Comparison of ENCODE assay signal across 16 cellular contexts in genomic region chr19:41875973-41876372, GRCh38. TPM values are rescaled to one million over a fixed set of nuclear protein-coding genes. Genes with fewer than 3 reads are reported as not detected.
DNase-seq lines count a peak whose midpoint lies in the region; ATAC-seq, FAIRE-seq and TF ChIP-seq lines count a peak whose summit lies in the region.
"Not testable (repeated sequence)": the region's sequence is repeated elsewhere in the genome, so short reads cannot be mapped to it uniquely, and the experiment has no call there.
"Had no signal": no experiment of that assay in that cellular context is flagged by ENCODE, and none has a peak within 500 bp of the region (broad histone marks: within the 10 kb centered on the region; RNA-seq: fewer than 3 reads in every experiment).

No MANE protein-coding gene starts in this region.

- intact Hi-C loops in kidney (cut with DNase I); upper lobe of right lung (cut with DNase I): not testable (repeated sequence)

- not testable (repeated sequence) for H3K27me3 Mint-ChIP-seq in CD4-positive, CD25-positive, alpha-beta regulatory T cell; T-helper 17 cell; activated naive CD8-positive, alpha-beta T cell

- not testable (repeated sequence) for H3K27me3 ChIP-seq in CD4-positive, CD25-positive, alpha-beta regulatory T cell (ENCODE audit: control insufficient read depth, insufficient read depth, low read length); neutrophil; upper lobe of right lung

- not testable (repeated sequence) for H3K36me3 Mint-ChIP-seq in CD4-positive, CD25-positive, alpha-beta regulatory T cell; T-helper 17 cell (ENCODE audit: low read depth); activated naive CD8-positive, alpha-beta T cell

- not testable (repeated sequence) for ATAC-seq in CD4-positive, CD25-positive, alpha-beta regulatory T cell (ENCODE audit: low read depth in 2 of 2); T-helper 17 cell; upper lobe of right lung

- TF ChIP-seq CTCF in kidney (IDR thresholded peaks at IDR 0.05; ENCODE audit: borderline replicate concordance, extremely low read depth, insufficient read depth); neutrophil (IDR thresholded peaks at IDR 0.05); upper lobe of right lung (IDR thresholded peaks at IDR 0.05): not testable (repeated sequence)

- H3K27ac Mint-ChIP-seq in CD4-positive, CD25-positive, alpha-beta regulatory T cell: peak overlapping the region; percentile 99 to 100 (median 99)
- peak overlapping the region; percentile 97 for H3K27ac Mint-ChIP-seq in T-helper 17 cell
- H3K27ac Mint-ChIP-seq in activated naive CD8-positive, alpha-beta T cell: peak overlapping the region; percentile 83

- H3K4me3 ChIP-seq in CD4-positive, CD25-positive, alpha-beta regulatory T cell (ENCODE audit: low read depth, low read length): peak overlapping the region; percentile 70
- H3K4me3 ChIP-seq in kidney (ENCODE audit: low read length in 2 of 2); neutrophil (ENCODE audit: low read depth in 1 of 2, low read length in 1 of 2); upper lobe of right lung: not testable (repeated sequence)

- not testable (repeated sequence) for H3K9me3 Mint-ChIP-seq in CD4-positive, CD25-positive, alpha-beta regulatory T cell; activated naive CD8-positive, alpha-beta T cell (ENCODE audit: low read depth)

- not testable (repeated sequence) for H3K9me3 ChIP-seq in CD4-positive, CD25-positive, alpha-beta regulatory T cell (ENCODE audit: control insufficient read depth in 2 of 2, low read length in 2 of 2); KOPT-K1 (ENCODE audit: insufficient read depth, low read length, poor library complexity, severe bottlenecking); T-helper 17 cell (ENCODE audit: control insufficient read depth, low read length, poor library complexity, severe bottlenecking); kidney (ENCODE audit: control insufficient read depth in 1 of 2, low read length in 2 of 2); neutrophil; upper lobe of right lung

- not testable (repeated sequence) for H3K9ac ChIP-seq in kidney (ENCODE audit: low read length in 2 of 2)

- not testable (repeated sequence) for H3K36me3 ChIP-seq in CD4-positive, CD25-positive, alpha-beta regulatory T cell (ENCODE audit: control insufficient read depth, insufficient read depth, low read length); kidney (ENCODE audit: control insufficient read depth in 1 of 2, insufficient read depth in 2 of 2, low read length in 2 of 2); neutrophil
- H3K36me3 ChIP-seq in KOPT-K1 (ENCODE audit: insufficient read depth, low read length) (peaks cover 19% of the 10 kb centered on the region), upper lobe of right lung (peaks cover 16% of the 10 kb centered on the region)

- peak overlapping the region; percentile 93 for H3K27ac ChIP-seq in CD4-positive, CD25-positive, alpha-beta regulatory T cell (ENCODE audit: insufficient read depth, low read length, poor library complexity, severe bottlenecking)
- H3K27ac ChIP-seq in KOPT-K1 (ENCODE audit: low read depth, low read length, poor library complexity, severe bottlenecking) (peak overlapping the region; percentile 89), neutrophil (peak overlapping the region; percentile 25), upper lobe of right lung (peak overlapping the region; percentile 43)
- H3K27ac ChIP-seq in kidney (ENCODE audit: low read depth in 2 of 2, low read length in 2 of 2): not testable (repeated sequence)

- peak overlapping the region; percentile 82 to 92 (median 88) for H3K4me3 Mint-ChIP-seq in CD4-positive, CD25-positive, alpha-beta regulatory T cell
- H3K4me3 Mint-ChIP-seq in T-helper 17 cell: peak overlapping the region; percentile 75
- H3K4me3 Mint-ChIP-seq in activated naive CD8-positive, alpha-beta T cell: peak overlapping the region; percentile 58

- peaks cover 9 to 99% (median 40%) of the 10 kb centered on the region in 4 donors for H3K4me1 Mint-ChIP-seq in CD4-positive, CD25-positive, alpha-beta regulatory T cell
- H3K4me1 Mint-ChIP-seq in T-helper 17 cell: peaks cover 52% of the 10 kb centered on the region
- H3K4me1 Mint-ChIP-seq in activated naive CD8-positive, alpha-beta T cell (ENCODE audit: low read depth): peaks cover 87% of the 10 kb centered on the region

- DNase-seq in CD4-positive, CD25-positive, alpha-beta regulatory T cell; T-helper 17 cell; upper lobe of right lung: not testable (repeated sequence)
- DNase-seq in activated CD8-positive, alpha-beta memory T cell treated with anti-CD3 and anti-CD28 coated beads, Interleukin-2, amount 50 U/mL, for 48 hours: peak; percentile 50
- DNase-seq in kidney: peak; percentile 36

- H3K4me1 ChIP-seq in CD4-positive, CD25-positive, alpha-beta regulatory T cell (ENCODE audit: control insufficient read depth, insufficient read depth, low read length, poor library complexity, severe bottlenecking): peaks cover 97% of the 10 kb centered on the region
- not testable (repeated sequence) for H3K4me1 ChIP-seq in kidney (ENCODE audit: control insufficient read depth in 1 of 2, insufficient read depth in 1 of 2, low read depth in 1 of 2, low read length in 2 of 2)
- H3K4me1 ChIP-seq in neutrophil (ENCODE audit: control insufficient read depth in 1 of 2, insufficient read depth in 1 of 2, low read depth in 1 of 2, low read length in 1 of 2): peaks cover 82 to 84% of the 10 kb centered on the region in 2 experiments
- peaks cover 24% of the 10 kb centered on the region for H3K4me1 ChIP-seq in upper lobe of right lung

- FAIRE-seq in kidney (lab: Jason Lieb, UNC): not testable (repeated sequence)

RNA-seq across cellular contexts. Expression of gene CD79A, which starts 1.1 kb away (rescaled TPM):
- 4.9 TPM for total RNA-seq in CD4-positive, CD25-positive, alpha-beta regulatory T cell
- polyA plus RNA-seq in CD4-positive, CD25-positive, alpha-beta regulatory T cell: 10 to 100 TPM; 10.6 to 17.9 (median 16.4) TPM
- total RNA-seq in T-helper 17 cell: 10 to 100 TPM in 1 of 2 donors, 1 to 10 TPM in 1; 1.6 to 27.3 TPM
- total RNA-seq in kidney: 11.0 TPM
- 0.32 TPM for polyA plus RNA-seq in kidney (ENCODE audit: insufficient read depth, low read depth, low replicate concordance)
- total RNA-seq in upper lobe of right lung: 1.4 TPM
- total RNA-seq: bronchial epithelial cell, NCI-H460 had no signal

RNA-seq across cellular contexts. Expression of gene ARHGEF1, which starts 7.0 kb away (rescaled TPM):
- total RNA-seq in CD4-positive, CD25-positive, alpha-beta regulatory T cell: 1,312 TPM
- polyA plus RNA-seq in CD4-positive, CD25-positive, alpha-beta regulatory T cell: 100 to 1,000 TPM; 162 to 187 (median 180) TPM
- 100 to 1,000 TPM; 929 to 961 TPM for total RNA-seq in T-helper 17 cell
- 139 TPM for total RNA-seq in kidney
- polyA plus RNA-seq in kidney (ENCODE audit: insufficient read depth, low read depth, low replicate concordance): 39.0 TPM
- 197 TPM for total RNA-seq in upper lobe of right lung

RNA-seq across cellular contexts. Expression of gene RPS19, which starts 15.9 kb away (rescaled TPM):
- total RNA-seq in CD4-positive, CD25-positive, alpha-beta regulatory T cell: 2,081 TPM
- 1,000 to 10,000 TPM; 3,595 to 5,716 (median 4,931) TPM for polyA plus RNA-seq in CD4-positive, CD25-positive, alpha-beta regulatory T cell
- total RNA-seq in T-helper 17 cell: 1,000 to 10,000 TPM; 3,299 to 3,349 TPM
- 1,433 TPM for total RNA-seq in kidney
- 2,116 TPM for polyA plus RNA-seq in kidney (ENCODE audit: insufficient read depth, low read depth, low replicate concordance)
- total RNA-seq in upper lobe of right lung: 1,667 TPM

RNA-seq across cellular contexts. Expression of gene DMRTC2, which starts 31.1 kb away (rescaled TPM):
- not detected for total RNA-seq in CD4-positive, CD25-positive, alpha-beta regulatory T cell
- polyA plus RNA-seq in CD4-positive, CD25-positive, alpha-beta regulatory T cell: not detected
- total RNA-seq in T-helper 17 cell (not detected), kidney (not detected), upper lobe of right lung (not detected)
- polyA plus RNA-seq in kidney (ENCODE audit: insufficient read depth, low read depth, low replicate concordance): not detected
- total RNA-seq: bronchial epithelial cell, liver, NCI-H460, right atrium auricular region, suprapubic skin had no signal
- polyA plus RNA-seq: A549, liver, SK-N-SH had no signal

RNA-seq across cellular contexts. Expression of gene LYPD4, which starts 31.5 kb away (rescaled TPM):
- total RNA-seq in CD4-positive, CD25-positive, alpha-beta regulatory T cell: not detected
- polyA plus RNA-seq in CD4-positive, CD25-positive, alpha-beta regulatory T cell: not detected
- total RNA-seq in T-helper 17 cell (not detected), kidney (not detected), upper lobe of right lung (not detected)
- polyA plus RNA-seq in kidney (ENCODE audit: insufficient read depth, low read depth, low replicate concordance): not detected
- total RNA-seq: bronchial epithelial cell, liver, NCI-H460, right atrium auricular region, suprapubic skin, uterus had no signal
- polyA plus RNA-seq: A549, liver, SK-N-SH had no signal
